In the genomic region with DNA sequence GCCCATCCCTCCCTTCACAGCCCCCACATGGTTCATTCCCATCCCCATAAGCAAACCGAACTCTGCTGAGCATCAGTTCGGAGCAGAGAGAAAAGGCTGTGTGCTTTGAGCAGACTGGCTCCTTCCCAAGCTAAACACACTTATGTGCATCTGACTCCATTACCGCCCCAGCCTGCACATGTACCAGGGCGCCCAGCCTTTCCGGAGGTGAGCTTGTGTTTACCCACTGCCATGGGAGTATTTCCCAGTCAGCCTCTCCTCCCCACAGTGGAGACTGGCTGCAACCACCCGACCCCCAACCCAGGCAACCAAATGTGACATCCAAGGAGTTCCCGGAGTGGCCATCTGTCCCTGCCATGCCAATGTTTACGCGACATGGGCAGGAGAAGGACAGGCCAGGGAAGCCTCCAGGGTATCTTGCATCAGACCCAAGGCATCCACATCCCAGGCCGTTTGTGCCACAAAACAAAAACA, we compare ENCODE assay signal across 20 cellular contexts. TPM values are rescaled to one million over a fixed set of nuclear protein-coding genes. Genes with fewer than 3 reads are reported as not detected.
DNase-seq lines count a peak whose midpoint lies in the region; ATAC-seq, FAIRE-seq and TF ChIP-seq lines count a peak whose summit lies in the region.
"Had no signal": no experiment of that assay in that cellular context is flagged by ENCODE, and none has a peak within 500 bp of the region (broad histone marks: within the 10 kb centered on the region; RNA-seq: fewer than 3 reads in every experiment).

No MANE protein-coding gene starts in this region.

- H3K36me3 ChIP-seq in HCT116 (ENCODE audit: control insufficient read depth in 1 of 2, insufficient read depth in 2 of 2, low read length in 2 of 2) (no peaks in the 10 kb centered on the region), astrocyte (ENCODE audit: insufficient read depth, low read length) (no peaks in the 10 kb centered on the region), osteoblast (ENCODE audit: insufficient read depth, low read length) (peaks cover 3% of the 10 kb centered on the region)
- H3K36me3 ChIP-seq: thoracic aorta had no signal

- peaks cover 26% of the 10 kb centered on the region for H3K4me1 Mint-ChIP-seq in astrocyte (ENCODE audit: low read depth, unreplicated experiment)
- H3K4me1 Mint-ChIP-seq: B cell had no signal

- no peaks in the 10 kb centered on the region for H3K9me3 ChIP-seq in HCT116 (ENCODE audit: control insufficient read depth in 1 of 2, insufficient read depth in 1 of 2, low read depth in 1 of 2, low read length in 2 of 2)
- no peaks in the 10 kb centered on the region for H3K9me3 ChIP-seq in astrocyte (ENCODE audit: insufficient read depth, low read depth, low read length)
- H3K9me3 ChIP-seq in osteoblast (ENCODE audit: low read depth, low read length): no peaks in the 10 kb centered on the region

- H3K79me2 ChIP-seq in HCT116 (ENCODE audit: insufficient read depth, low read length) (no peaks in the 10 kb centered on the region), astrocyte (ENCODE audit: insufficient read depth, low read length) (peaks cover 27% of the 10 kb centered on the region), osteoblast (ENCODE audit: insufficient read depth, low read length) (no peaks in the 10 kb centered on the region)

- no peak for TF ChIP-seq CTCF in HCT116 (IDR thresholded peaks at IDR 0.05 in 2 of 3, conservative IDR thresholded peaks at IDR 0.05 in 1 of 3; ENCODE audit: borderline replicate concordance in 1 of 3, insufficient read depth in 1 of 3, low read depth in 2 of 3, low read length in 2 of 3)
- no peak for TF ChIP-seq CTCF in astrocyte (IDR thresholded peaks at IDR 0.05; ENCODE audit: insufficient read depth, low read depth, low read length)
- TF ChIP-seq CTCF in osteoblast (IDR thresholded peaks at IDR 0.05; ENCODE audit: extremely low read depth, low read depth, low read length): no peak
- TF ChIP-seq CTCF in D721Med (IDR thresholded peaks at IDR 0.05; ENCODE audit: insufficient read depth, missing control alignments): no peak

- ATAC-seq in HCT116 (no peak), left ventricle myocardium superior (no peak), GM19351 (IDR thresholded peaks at IDR 0.05; ENCODE audit: unreplicated experiment) (no peak)
- ATAC-seq: activated naive CD4-positive, alpha-beta T cell treated with anti-CD3 and anti-CD28 coated beads, Interleukin-2, amount 50 U/mL, for 72 hours; natural killer cell had no signal

- H3K9ac ChIP-seq in HCT116 (ENCODE audit: low read length) (no peak overlapping the region), astrocyte (ENCODE audit: low read length) (no peak overlapping the region)

- peaks cover 8% of the 10 kb centered on the region for H3K9me3 Mint-ChIP-seq in astrocyte (ENCODE audit: unreplicated experiment)
- H3K9me3 Mint-ChIP-seq: natural killer cell had no signal

- H3K4me2 ChIP-seq in HCT116 (ENCODE audit: low read length): no peak overlapping the region
- H3K4me2 ChIP-seq in astrocyte (ENCODE audit: low read length): no peak overlapping the region
- peak overlapping the region; percentile 78 for H3K4me2 ChIP-seq in osteoblast (ENCODE audit: insufficient read depth, low read length)

- H3K27me3 ChIP-seq in HCT116 (ENCODE audit: insufficient read depth, low read length) (no peaks in the 10 kb centered on the region), astrocyte (ENCODE audit: insufficient read depth, low read length) (no peaks in the 10 kb centered on the region), osteoblast (ENCODE audit: insufficient read depth, low read length) (no peaks in the 10 kb centered on the region)

- H4K20me1 ChIP-seq in HCT116 (ENCODE audit: insufficient read depth) (no peaks in the 10 kb centered on the region), astrocyte (ENCODE audit: insufficient read depth, low read length) (no peaks in the 10 kb centered on the region), osteoblast (ENCODE audit: insufficient read depth, low read length) (no peaks in the 10 kb centered on the region)

- no peaks in the 10 kb centered on the region for H3K9me2 ChIP-seq in HCT116 (ENCODE audit: insufficient read depth)

- CTCF ChIA-PET in HCT116 (lab: Charles Lee): interaction anchor here (1.9 kb wide), 1 partner anchor 13 kb away, joined by 7 read pairs; no protein-coding TSS in a partner anchor

- H3K36me3 Mint-ChIP-seq in astrocyte (ENCODE audit: low read depth, unreplicated experiment): peaks cover 8% of the 10 kb centered on the region
- H3K36me3 Mint-ChIP-seq: natural killer cell had no signal

- no peak for TF ChIP-seq POLR2A in HCT116 (IDR thresholded peaks at IDR 0.05; ENCODE audit: borderline replicate concordance, extremely low read depth, insufficient read depth, insufficient read length)

- intact Hi-C loops in HCT116 (cut with micrococcal nuclease): no loop called here
- intact Hi-C loops in left ventricle myocardium superior (cut with micrococcal nuclease): no loop called here

- H2AFZ ChIP-seq in HCT116 (ENCODE audit: low read depth, low read length, poor library complexity, severe bottlenecking): no peak overlapping the region
- no peak overlapping the region for H2AFZ ChIP-seq in astrocyte (ENCODE audit: low read depth, low read length)
- H2AFZ ChIP-seq in osteoblast (ENCODE audit: low read length): peak overlapping the region; percentile 79

- FAIRE-seq in astrocyte (lab: Jason Lieb, UNC) (no peak), D721Med (lab: Jason Lieb, UNC) (no peak), frontal cortex (lab: Jason Lieb, UNC) (no peak)

- H3K27ac ChIP-seq in HCT116 (ENCODE audit: low read depth, low read length) (no peak overlapping the region), astrocyte (ENCODE audit: low read depth, low read length) (no peak overlapping the region), osteoblast (ENCODE audit: low read depth, low read length) (peak overlapping the region; percentile 15)
- H3K27ac ChIP-seq: thoracic aorta had no signal

- H3K4me1 ChIP-seq in HCT116 (ENCODE audit: control insufficient read depth in 1 of 2, insufficient read depth in 2 of 2, low read length in 2 of 2) (peaks cover 27 to 35% of the 10 kb centered on the region in 2 experiments), astrocyte (ENCODE audit: insufficient read depth, low read length) (peaks cover 12% of the 10 kb centered on the region), osteoblast (ENCODE audit: insufficient read depth, low read length) (peaks cover 26% of the 10 kb centered on the region)

- TF ChIP-seq RAD21 in HCT116 (IDR thresholded peaks at IDR 0.05; ENCODE audit: low read depth): no peak

- DNase-seq in HCT116 (ENCODE audit: low read depth, low spot score) (no peak), NCI-H2196 (lab: John Stamatoyannopoulos, UW; ENCODE audit: unreplicated experiment) (peak; percentile 81), astrocyte (ENCODE audit: low read depth) (peak; percentile 46), osteoblast (ENCODE audit: insufficient read length, low spot score, missing footprints) (no peak), left ventricle myocardium superior (no peak), D721Med (ENCODE audit: insufficient read length, low spot score) (no peak), frontal cortex (ENCODE audit: low spot score in 2 of 2) (no peak)
- DNase-seq: activated CD4-positive, alpha-beta T cell treated with anti-CD3 and anti-CD28 coated beads, Interleukin-2, amount 50 U/mL, for 4 hours; activated T-cell treated with anti-CD3 and anti-CD28 coated beads, Interleukin-2, amount 50 U/mL, for 1 hour; central memory CD4-positive, alpha-beta T cell; DMS79; Karpas-422; natural killer cell; NCI-H187; stimulated activated CD8-positive, alpha-beta memory T cell treated with anti-CD3 and anti-CD28 coated beads, Interleukin-4, amount 100 ng/mL, for 48 hours had no signal

- H3K4me3 ChIP-seq in HCT116 (replicated peaks in 1 of 2; ENCODE audit: low read depth in 1 of 2, low read length in 2 of 2) (no peak overlapping the region), astrocyte (ENCODE audit: insufficient read depth, low read depth, low read length) (no peak overlapping the region), osteoblast (ENCODE audit: insufficient read depth, low read length) (peak overlapping the region; percentile 44)
- H3K4me3 ChIP-seq: lung, thoracic aorta had no signal

- POLR2A ChIA-PET in HCT116 (lab: Charles Lee): interaction anchor here (0.8 kb wide), 1 partner anchor 13 kb away, joined by 3 read pairs; no protein-coding TSS in a partner anchor

- H3K27me3 Mint-ChIP-seq in astrocyte (ENCODE audit: low read depth, unreplicated experiment): no peaks in the 10 kb centered on the region

- H3K4me3 Mint-ChIP-seq in astrocyte (ENCODE audit: unreplicated experiment): no peak overlapping the region
- H3K4me3 Mint-ChIP-seq: B cell, natural killer cell had no signal

- RAD21 ChIA-PET in HCT116 (lab: Charles Lee; ENCODE audit: low non-redundant PET in 1 of 2, low total read pairs in 2 of 2, uncharacterized antibody in 2 of 2, unreplicated experiment in 2 of 2): no interaction called here

- BruUV-seq in HCT116 (replicated peaks; lab: Mats Ljungman, UMichigan): TSS peak; percentile 7

- no peak overlapping the region for H3K27ac Mint-ChIP-seq in astrocyte (ENCODE audit: unreplicated experiment)
- H3K27ac Mint-ChIP-seq: B cell, natural killer cell had no signal

TF ChIP-seq in HCT116, 20 proteins besides CTCF, POLR2A, EP300 and RAD21:
- TF ChIP-seq SIN3A (IDR thresholded peaks at IDR 0.05; ENCODE audit: low read depth): no peak

RNA-seq across cellular contexts. Expression of a gene that starts 9.4 kb away (rescaled TPM):
- 47.8 TPM for total RNA-seq in HCT116 (2021; ENCODE audit: unreplicated experiment)
- 19.5 and 23.1 TPM in 2 replicates for polyA plus RNA-seq in HCT116 (2012)
- 17.0 and 17.8 TPM in 2 replicates for total RNA-seq in astrocyte
- total RNA-seq in osteoblast: 13.6 and 16.3 TPM in 2 replicates
- total RNA-seq in left ventricle myocardium superior: 1.8 TPM
- 26.5 TPM for total RNA-seq in frontal cortex

Comparison
In these comparisons a context has a peak if more than half of its experiments do, and no peak if none do; other contexts are left out.
1. DNase-seq: peak in NCI-H2196 (single experiment) and astrocyte (single experiment); none in HCT116 (single experiment), osteoblast (single experiment), left ventricle myocardium superior (single experiment), D721Med (single experiment) and frontal cortex (0 of 2).